Comparison of ENCODE assay signal across 8 cellular contexts in genomic region chr2:70124983-70125480, GRCh38. TPM values are rescaled to one million over a fixed set of nuclear protein-coding genes. Genes with fewer than 3 reads are reported as not detected.
DNase-seq lines count a peak whose midpoint lies in the region; ATAC-seq, FAIRE-seq and TF ChIP-seq lines count a peak whose summit lies in the region.

No MANE protein-coding gene starts in this region.

- H3K27ac ChIP-seq in A673 (ENCODE audit: low read depth, low read length, poor library complexity, severe bottlenecking) (peak overlapping the region; percentile 99), HepG2 (ENCODE audit: extremely low read length, insufficient read depth, low read length) (no peak overlapping the region)

- POLR2A ChIA-PET in A673 (lab: Charles Lee; ENCODE audit: low non-redundant PET) = interaction anchor here (0.7 to 1.1 kb wide), 4 partner anchors 21 to 118 kb away, joined by 3 to 11 read pairs (median 6); no protein-coding TSS in a partner anchor
- POLR2A ChIA-PET in HepG2 (lab: Yijun Ruan, JAX) = interaction anchor here (0.7 to 1.7 kb wide), 3 partner anchors 17 to 136 kb away, joined by 3 to 9 read pairs (median 5); no protein-coding TSS in a partner anchor

- TF ChIP-seq POLR2A in HepG2 (IDR thresholded peaks at IDR 0.05; ENCODE audit: insufficient read depth in 1 of 2, low read depth in 2 of 2, low read length in 2 of 2) = no peak

- in situ Hi-C loops in HepG2 (cut with HindIII; ENCODE audit: extremely low pct_ligation_motif_present, low pct_unique_long_range_greater_than_20kb) = no loop called here

- H3K27me3 Mint-ChIP-seq in dendritic cell treated with granulocyte-macrophage colony-stimulating factor and Interleukin-4, amounts not matched to agents 40 ng/mL and 50 ng/mL, for 4 days = no peaks in the 10 kb centered on the region

- H4K20me1 ChIP-seq in HepG2 (ENCODE audit: insufficient read depth, low read length) = no peaks in the 10 kb centered on the region

- H3K27me3 ChIP-seq in A673 (replicated peaks; ENCODE audit: insufficient read depth, low read depth, low read length, poor library complexity) (no peaks in the 10 kb centered on the region), HepG2 (ENCODE audit: control insufficient read depth in 1 of 2, insufficient read depth in 2 of 2, low read length in 2 of 2) (no peaks in the 10 kb centered on the region)

- BruUV-seq in A673 (replicated peaks; lab: Mats Ljungman, UMichigan) (no TSS peak), HepG2 (replicated peaks; lab: Mats Ljungman, UMichigan) (no TSS peak)

- ATAC-seq in GM18517 (IDR thresholded peaks at IDR 0.05; ENCODE audit: unreplicated experiment) (peak; percentile 34), HepG2 (no peak)

- TF ChIP-seq EP300 in HepG2 (IDR thresholded peaks at IDR 0.05; ENCODE audit: low read depth in 2 of 2, low read length in 2 of 2) (no peak), HepG2 (CRISPR knock-in tag; IDR thresholded peaks at IDR 0.05; ENCODE audit: borderline replicate concordance) (no peak)

- peak overlapping the region; percentile 100 for H3K27ac Mint-ChIP-seq in dendritic cell treated with granulocyte-macrophage colony-stimulating factor and Interleukin-4, amounts not matched to agents 40 ng/mL and 50 ng/mL, for 4 days

- no peak overlapping the region for H3K4me2 ChIP-seq in HepG2 (ENCODE audit: low read depth, low read length)

- WGBS in HepG2 (ENCODE audit: low lambda C conversion rate) = 95% methylated on average over 36 of the region's 36 CpGs

- TF ChIP-seq CTCF in A673 (conservative IDR thresholded peaks at IDR 0.05; ENCODE audit: low read depth, low read length) (no peak), HepG2 (CRISPR knock-in tag; IDR thresholded peaks at IDR 0.05) (no peak)

- no peaks in the 10 kb centered on the region for H3K9me3 Mint-ChIP-seq in dendritic cell treated with granulocyte-macrophage colony-stimulating factor and Interleukin-4, amounts not matched to agents 40 ng/mL and 50 ng/mL, for 4 days

- peak; percentile 80 for DNase-seq in A673 (ENCODE audit: low spot score)
- DNase-seq in NAMALWA (ENCODE audit: low spot score) = peak; percentile 78
- peak; percentile 52 for DNase-seq in activated CD4-positive, alpha-beta T cell treated with anti-CD3 and anti-CD28 coated beads for 1 hour
- DNase-seq in HepG2 (ENCODE audit: low spot score) = no peak
- peak; percentile 55 to 61 for DNase-seq in stimulated activated CD4-positive, alpha-beta T cell treated with anti-CD3 and anti-CD28 coated beads, Interleukin-4, amount 100 ng/mL, for 4 hours
- no peak for DNase-seq in OCI-M2 (lab: John Stamatoyannopoulos, UW; ENCODE audit: unreplicated experiment)

- no peak for TF ChIP-seq RAD21 in HepG2 (CRISPR knock-in tag; IDR thresholded peaks at IDR 0.05)

- H3K4me3 ChIP-seq in A673 (ENCODE audit: low read depth, low read length, poor library complexity, severe bottlenecking) (peak overlapping the region; percentile 58), HepG2 (replicated peaks in 1 of 3; ENCODE audit: insufficient read depth in 1 of 3, low read depth in 2 of 3, low read length in 3 of 3) (no peak overlapping the region)

- no peak overlapping the region for H2AFZ ChIP-seq in HepG2 (ENCODE audit: low read length)

- H3K4me1 ChIP-seq in A673 (ENCODE audit: insufficient read depth, low read length, poor library complexity, severe bottlenecking) (peaks cover 23% of the 10 kb centered on the region), HepG2 (ENCODE audit: insufficient read depth, low read length) (peaks cover 48% of the 10 kb centered on the region)

- intact Hi-C loops in A673 (cut with micrococcal nuclease; ENCODE audit: unreplicated experiment) = loop anchor here (1.0 kb wide), 1 partner anchor 38 kb away; the partner anchor contains the start of gene PCBP1
- intact Hi-C loops in dendritic cell treated with granulocyte-macrophage colony-stimulating factor and Interleukin-4, amounts not matched to agents 40 ng/mL and 50 ng/mL, for 4 days (cut with micrococcal nuclease) = loop anchor here (1.0 to 2.0 kb wide), 3 partner anchors 17 to 66 kb away; partner anchors contain the start of genes C2orf42 and PCBP1
- intact Hi-C loops in HepG2 (cut with micrococcal nuclease; ENCODE audit: unreplicated experiment) = no loop called here

- H3K9me3 ChIP-seq in A673 (ENCODE audit: low read depth, low read length, poor library complexity, severe bottlenecking) = no peaks in the 10 kb centered on the region
- no peaks in the 10 kb centered on the region for H3K9me3 ChIP-seq in HepG2 (ENCODE audit: low read length)

- peaks cover 85% of the 10 kb centered on the region for H3K4me1 Mint-ChIP-seq in dendritic cell treated with granulocyte-macrophage colony-stimulating factor and Interleukin-4, amounts not matched to agents 40 ng/mL and 50 ng/mL, for 4 days (ENCODE audit: low read depth)

- no peaks in the 10 kb centered on the region for H3K79me2 ChIP-seq in HepG2 (ENCODE audit: insufficient read depth, low read length)

- CTCF ChIA-PET in A673 (lab: Charles Lee) = interaction anchor here (0.7 kb wide), 2 partner anchors 18 to 812 kb away, joined by 6 read pairs; no protein-coding TSS in a partner anchor
- CTCF ChIA-PET in HepG2 (lab: Yijun Ruan, JAX; ENCODE audit: low intra/inter-chr PET ratio, low total read pairs) = no interaction called here

- no peaks in the 10 kb centered on the region for H3K36me3 ChIP-seq in A673 (ENCODE audit: insufficient read depth, low read length, poor library complexity, severe bottlenecking)
- no peaks in the 10 kb centered on the region for H3K36me3 ChIP-seq in HepG2 (replicated peaks in 1 of 2; ENCODE audit: control insufficient read depth in 1 of 2, insufficient read depth in 2 of 2, low read length in 2 of 2)

- no peaks in the 10 kb centered on the region for H3K36me3 Mint-ChIP-seq in dendritic cell treated with granulocyte-macrophage colony-stimulating factor and Interleukin-4, amounts not matched to agents 40 ng/mL and 50 ng/mL, for 4 days (ENCODE audit: low read depth)

- H3K4me3 Mint-ChIP-seq in dendritic cell treated with granulocyte-macrophage colony-stimulating factor and Interleukin-4, amounts not matched to agents 40 ng/mL and 50 ng/mL, for 4 days = peak overlapping the region; percentile 74

- H3K9ac ChIP-seq in HepG2 (ENCODE audit: insufficient read depth, low read depth, low read length) = no peak overlapping the region

- no peak for FAIRE-seq in HepG2 (lab: Jason Lieb, UNC)

TF ChIP-seq in HepG2, 621 proteins besides CTCF, POLR2A, EP300 and RAD21 (continues in another document):
- TF ChIP-seq THAP7 (CRISPR knock-in tag; IDR thresholded peaks at IDR 0.05) (no peak), AGO2 (optimal IDR thresholded peaks at IDR 0.05; ENCODE audit: low read depth, low read length) (peak; percentile 38), TP53 (CRISPR knock-in tag; conservative IDR thresholded peaks at IDR 0.05) (no peak), SALL2 (CRISPR knock-in tag; IDR thresholded peaks at IDR 0.05) (no peak)

RNA-seq across cellular contexts. Expression of gene PCBP1, which starts 37.8 kb away (rescaled TPM):
- 343 and 350 TPM in 2 replicates for total RNA-seq in A673 (2021)
- total RNA-seq in HepG2 (2016; rRNA removed; fragmentation: Illumina TruSeq; extraction: Trizol) = 32.0 and 104 TPM in 2 replicates
- 39.6 and 40.9 TPM in 2 replicates for total RNA-seq in HepG2 (2016; cell fraction: cytosol; rRNA removed; fragmentation: Illumina TruSeq; extraction: Trizol; ENCODE audit: low read depth)
- 30.2 and 107 TPM in 2 replicates for total RNA-seq in HepG2 (2016; cell fraction: insoluble cytoplasmic fraction; rRNA removed; fragmentation: Illumina TruSeq; extraction: Trizol)
- 84.5 and 86.5 TPM in 2 replicates for total RNA-seq in HepG2 (2016; cell fraction: membrane; rRNA removed; fragmentation: Illumina TruSeq; extraction: Trizol)
- total RNA-seq in HepG2 (2016; cell fraction: nucleus; rRNA removed; fragmentation: Illumina TruSeq; extraction: Trizol) = 54.5 and 55.6 TPM in 2 replicates
- 137 and 144 TPM in 2 replicates for polyA plus RNA-seq in HepG2 (2011; rRNA removed)
- polyA plus RNA-seq in HepG2 (2011; cell fraction: cytosol; rRNA removed) = 140 and 145 TPM in 2 replicates
- polyA plus RNA-seq in HepG2 (2011; cell fraction: nucleus; rRNA removed) = 80.5 and 83.2 TPM in 2 replicates
- 391 and 423 TPM in 2 replicates for polyA plus RNA-seq in HepG2 (2012)
- polyA plus RNA-seq in HepG2 (2016; cell fraction: cytosol; fragmentation: Illumina TruSeq; extraction: Trizol; ENCODE audit: low read depth) = 248 and 249 TPM in 2 replicates
- 461 and 517 TPM in 2 replicates for polyA plus RNA-seq in HepG2 (2016; cell fraction: insoluble cytoplasmic fraction; fragmentation: Illumina TruSeq; extraction: Trizol; ENCODE audit: low read depth)
- 274 and 290 TPM in 2 replicates for polyA plus RNA-seq in HepG2 (2016; cell fraction: membrane; fragmentation: Illumina TruSeq; extraction: Trizol; ENCODE audit: low read depth)
- 271 and 294 TPM in 2 replicates for polyA plus RNA-seq in HepG2 (2016; cell fraction: nucleus; fragmentation: Illumina TruSeq; extraction: Trizol; ENCODE audit: insufficient read depth, low read depth)
- polyA minus RNA-seq in HepG2 (2011; rRNA and poly(A)+ RNA removed; ENCODE audit: low replicate concordance) = 74.9 and 159 TPM in 2 replicates
- polyA minus RNA-seq in HepG2 (2011; cell fraction: cytosol; rRNA and poly(A)+ RNA removed) = 114 and 126 TPM in 2 replicates
- polyA minus RNA-seq in HepG2 (2011; cell fraction: nucleus; rRNA and poly(A)+ RNA removed) = 41.5 and 41.8 TPM in 2 replicates

Comparison
In these comparisons a context has a peak if more than half of its experiments do, and no peak if none do; other contexts are left out.
1. DNase-seq: peak in A673 (single experiment), NAMALWA (single experiment), activated CD4-positive, alpha-beta T cell treated with anti-CD3 and anti-CD28 coated beads for 1 hour (single experiment) and stimulated activated CD4-positive, alpha-beta T cell treated with anti-CD3 and anti-CD28 coated beads, Interleukin-4, amount 100 ng/mL, for 4 hours (2 of 2); none in HepG2 (single experiment) and OCI-M2 (single experiment).